ENCODE assay signal across 16 cellular contexts in the genomic region with DNA sequence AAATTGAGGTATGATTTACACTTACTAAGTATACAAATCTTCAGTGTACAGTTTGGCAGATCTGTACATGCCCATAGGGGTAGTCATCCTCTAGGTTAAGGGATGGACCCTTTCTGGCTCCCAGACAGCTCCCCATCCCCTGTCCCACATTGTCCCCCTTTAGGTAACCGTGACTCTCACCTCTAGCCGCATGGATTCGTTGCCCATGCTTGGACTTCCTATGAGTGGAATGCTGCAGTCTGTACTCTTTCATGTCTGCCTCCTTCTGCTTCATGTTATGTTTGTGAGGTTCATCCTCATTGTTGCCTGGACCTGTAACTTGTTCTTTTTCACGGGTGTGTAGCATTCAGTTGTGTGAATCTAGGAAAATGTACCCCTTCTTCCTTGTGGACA. TPM values are rescaled to one million over a fixed set of nuclear protein-coding genes. Genes with fewer than 3 reads are reported as not detected.
A peak's percentile ranks its signal among the peaks of the same experiment; 100 is the strongest.
DNase-seq lines count a peak whose midpoint lies in the region; ATAC-seq and TF ChIP-seq lines count a peak whose summit lies in the region.
"Had no signal": no experiment of that assay in that cellular context is flagged by ENCODE, and none has a peak within 500 bp of the region (broad histone marks: within the 10 kb centered on the region; RNA-seq: fewer than 3 reads in every experiment).

No MANE protein-coding gene starts in this region.

- peak overlapping the region; percentile 70; the same call in 1 of the 2 replicates for H3K27ac ChIP-seq in BLaER1
- peak overlapping the region; percentile 99 for H3K27ac ChIP-seq in DOHH2 (ENCODE audit: low read depth, low read length)
- no peak overlapping the region for H3K27ac ChIP-seq in mesendoderm (ENCODE audit: low read depth, low read length)
- H3K27ac ChIP-seq: WERI-Rb-1 had no signal

- H3K9me3 ChIP-seq in BLaER1, result no peaks in the 10 kb centered on the region
- no peaks in the 10 kb centered on the region for H3K9me3 ChIP-seq in DOHH2 (ENCODE audit: control insufficient read depth, insufficient read depth, low read length)
- no peaks in the 10 kb centered on the region for H3K9me3 ChIP-seq in T-helper 17 cell (ENCODE audit: control insufficient read depth, low read length, poor library complexity, severe bottlenecking)
- H3K9me3 ChIP-seq: tibial artery had no signal

- H3K27me3 Mint-ChIP-seq in T-helper 17 cell, result no peaks in the 10 kb centered on the region
- H3K27me3 Mint-ChIP-seq: brain had no signal

- ATAC-seq in T-helper 17 cell (no peak), HG02885 (IDR thresholded peaks at IDR 0.05; ENCODE audit: poor library complexity, unreplicated experiment) (no peak)

- no peaks in the 10 kb centered on the region for H3K9me2 ChIP-seq in DOHH2 (replicated peaks; ENCODE audit: control insufficient read depth, low read length)

- no peak overlapping the region for H3K4ac ChIP-seq in mesendoderm (ENCODE audit: low read depth, low read length)

- H4K20me1 ChIP-seq in BLaER1 (peaks cover 10% of the 10 kb centered on the region; the same call in 1 of the 2 replicates), DOHH2 (ENCODE audit: control insufficient read depth, insufficient read depth, low read depth, low read length) (peaks cover 12% of the 10 kb centered on the region)

- H3K4me1 ChIP-seq in BLaER1 (peaks cover 91% of the 10 kb centered on the region), DOHH2 (ENCODE audit: control insufficient read depth, low read length) (peaks cover 93% of the 10 kb centered on the region), mesendoderm (ENCODE audit: control insufficient read depth, low read depth, low read length) (no peaks in the 10 kb centered on the region)

- H3K36me3 ChIP-seq in BLaER1, result peaks cover 13% of the 10 kb centered on the region
- H3K36me3 ChIP-seq in DOHH2 (ENCODE audit: control insufficient read depth, low read length), result peaks cover 84% of the 10 kb centered on the region
- H3K36me3 ChIP-seq in mesendoderm (ENCODE audit: control insufficient read depth, insufficient read depth, low read length), result no peaks in the 10 kb centered on the region
- H3K36me3 ChIP-seq: WERI-Rb-1 had no signal

- H3K79me1 ChIP-seq in mesendoderm (ENCODE audit: low read length), result no peaks in the 10 kb centered on the region

- peaks cover 59% of the 10 kb centered on the region for H3K79me2 ChIP-seq in DOHH2 (ENCODE audit: control insufficient read depth, low read length)
- no peaks in the 10 kb centered on the region for H3K79me2 ChIP-seq in mesendoderm (ENCODE audit: control insufficient read depth, insufficient read depth, low read length)

- no peak overlapping the region for H3K18ac ChIP-seq in mesendoderm (ENCODE audit: low read length)

- TF ChIP-seq CTCF in DOHH2 (IDR thresholded peaks at IDR 0.05; ENCODE audit: low read depth, low read length, poor library complexity, severe bottlenecking), result no peak

- no peak overlapping the region for H2AK5ac ChIP-seq in mesendoderm (ENCODE audit: low read length)

- H3K56ac ChIP-seq in mesendoderm (ENCODE audit: low read length), result peak overlapping the region; percentile 25

- no peak overlapping the region for H2BK15ac ChIP-seq in mesendoderm (replicated peaks; ENCODE audit: low read depth)

- no peak overlapping the region for H2BK5ac ChIP-seq in mesendoderm (ENCODE audit: low read length)

- H3K23ac ChIP-seq in mesendoderm (ENCODE audit: low read length), result no peak overlapping the region

- no CpG with 5 or more reads among the region's 4 CpGs for WGBS in mesendoderm (ENCODE audit: extremely low coverage, insufficient coverage, low lambda C conversion rate)

- H3K9ac ChIP-seq in BLaER1, result no peak overlapping the region
- no peak overlapping the region for H3K9ac ChIP-seq in mesendoderm (ENCODE audit: low read length)

- H4K8ac ChIP-seq in mesendoderm (ENCODE audit: low read depth, low read length), result no peak overlapping the region

- H4K5ac ChIP-seq in mesendoderm (ENCODE audit: low read length), result no peak overlapping the region

- H3F3A ChIP-seq in DOHH2 (ENCODE audit: control insufficient read depth, insufficient read depth), result peaks cover 58% of the 10 kb centered on the region

- peaks cover 14% of the 10 kb centered on the region for H3K4me1 Mint-ChIP-seq in T-helper 17 cell

- H3K36me3 Mint-ChIP-seq in T-helper 17 cell (ENCODE audit: low read depth), result no peaks in the 10 kb centered on the region
- H3K36me3 Mint-ChIP-seq: brain had no signal

- H3K4me2 ChIP-seq in BLaER1, result peak overlapping the region; percentile 92
- peak overlapping the region; percentile 95 for H3K4me2 ChIP-seq in DOHH2 (ENCODE audit: low read length)
- H3K4me2 ChIP-seq in mesendoderm (ENCODE audit: low read length), result no peak overlapping the region

- DNase-seq in T-helper 17 cell (no peak), mesendoderm (no peak), DMS79 (lab: John Stamatoyannopoulos, UW) (no peak), NCI-H1930 (lab: John Stamatoyannopoulos, UW) (no peak)
- no peak for DNase-seq in activated CD4-positive, alpha-beta T cell treated with anti-CD3 and anti-CD28 coated beads, Interleukin-2, amount 50 U/mL, for 48 hours
- DNase-seq: HCEC 1CT; left ventricle myocardium superior; NCI-H226; stimulated activated CD4-positive, alpha-beta T cell treated with anti-CD3 and anti-CD28 coated beads, Interleukin-4, amount 100 ng/mL, for 24 hours had no signal

- no peak overlapping the region for H2BK120ac ChIP-seq in mesendoderm (ENCODE audit: low read depth, low read length)

- H3K4me3 ChIP-seq in BLaER1 (peak overlapping the region; percentile 45), DOHH2 (ENCODE audit: low read length) (peak overlapping the region; percentile 81), mesendoderm (ENCODE audit: low read length) (no peak overlapping the region)
- H3K4me3 ChIP-seq: tibial artery had no signal

- H3K27me3 ChIP-seq in BLaER1, result no peaks in the 10 kb centered on the region
- no peaks in the 10 kb centered on the region for H3K27me3 ChIP-seq in DOHH2 (ENCODE audit: control insufficient read depth, low read length)
- no peaks in the 10 kb centered on the region for H3K27me3 ChIP-seq in mesendoderm (ENCODE audit: insufficient read depth, low read length, poor library complexity)
- H3K27me3 ChIP-seq: tibial artery had no signal

- H3K4me3 Mint-ChIP-seq in T-helper 17 cell, result peak overlapping the region; percentile 49
- H3K4me3 Mint-ChIP-seq: brain had no signal

- no peak overlapping the region for H3K27ac Mint-ChIP-seq in T-helper 17 cell

RNA-seq across cellular contexts. Expression of gene SLC37A1, which starts 20.3 kb away (rescaled TPM):
- 10 to 100 TPM; 21.0 to 24.0 TPM for total RNA-seq in T-helper 17 cell
- polyA plus RNA-seq in mesendoderm (2013, experiment 1 of 2), result 15.0 TPM
- polyA plus RNA-seq in mesendoderm (2013, experiment 2 of 2), result 16.0 TPM

RNA-seq across cellular contexts. Expression of gene RSPH1, which starts 37.9 kb away (rescaled TPM):
- total RNA-seq in T-helper 17 cell, result under 1 TPM in 1 of 2 donors, not detected in 1; 0.47 TPM
- polyA plus RNA-seq in mesendoderm (2013, experiment 1 of 2), result 0.27 TPM
- polyA plus RNA-seq in mesendoderm (2013, experiment 2 of 2), result 0.25 TPM
- total RNA-seq: dermis blood vessel endothelial cell, left ventricle myocardium superior had no signal
